In genomic region chr2:138827426-138828054, GRCh38 we compare ENCODE assay signal across 9 cellular contexts. TPM values are rescaled to one million over a fixed set of nuclear protein-coding genes. Genes with fewer than 3 reads are reported as not detected.
A peak's percentile ranks its signal among the peaks of the same experiment; 100 is the strongest.
DNase-seq lines count a peak whose midpoint lies in the region; ATAC-seq, FAIRE-seq and TF ChIP-seq lines count a peak whose summit lies in the region.
"Had no signal": no experiment of that assay in that cellular context is flagged by ENCODE, and none has a peak within 500 bp of the region (broad histone marks: within the 10 kb centered on the region; RNA-seq: fewer than 3 reads in every experiment).

No MANE protein-coding gene starts in this region.

- H3K9me3 ChIP-seq in SU-DHL-6 (ENCODE audit: insufficient read depth, low read length) (no peaks in the 10 kb centered on the region), fibroblast of lung (ENCODE audit: control insufficient read depth, insufficient read depth, low read depth, low read length) (no peaks in the 10 kb centered on the region), neural cell (ENCODE audit: low read length) (no peaks in the 10 kb centered on the region)

- H3K4me2 ChIP-seq in SU-DHL-6 (ENCODE audit: low read depth, low read length, poor library complexity, severe bottlenecking) = no peak overlapping the region
- H3K4me2 ChIP-seq in fibroblast of lung (ENCODE audit: extremely low read depth, insufficient read depth, low read length) = no peak overlapping the region
- H3K4me2 ChIP-seq in neural cell (ENCODE audit: low read length) = no peak overlapping the region

- ATAC-seq in HG02798 (IDR thresholded peaks at IDR 0.05; ENCODE audit: poor library complexity, unreplicated experiment) = peak; percentile 74

- DNase-seq in AML-193 (lab: John Stamatoyannopoulos, UW) (peak; percentile 60 to 82), GM12891 (ENCODE audit: insufficient read length, low spot score) (peak; percentile 5), NCI-H1417 (lab: John Stamatoyannopoulos, UW) (peak; percentile 28 to 83 (median 32)), fibroblast of lung (ENCODE audit: low read depth in 2 of 2) (peak; percentile 61 to 77), T-helper 9 cell (no peak)

- TF ChIP-seq CTCF in SU-DHL-6 (IDR thresholded peaks at IDR 0.05; ENCODE audit: insufficient read depth, low read length, poor library complexity, severe bottlenecking) = peak; percentile 67
- peak; percentile 54 to 74 for TF ChIP-seq CTCF in fibroblast of lung (conservative IDR thresholded peaks at IDR 0.05 in 1 of 2, IDR thresholded peaks at IDR 0.05 in 1 of 2; ENCODE audit: low read depth in 1 of 2, low read length in 2 of 2)
- TF ChIP-seq CTCF in neural cell (IDR thresholded peaks at IDR 0.05; ENCODE audit: poor library complexity, severe bottlenecking) = peak; percentile 79

- H2AFZ ChIP-seq in SU-DHL-6 (ENCODE audit: low read depth, low read length, severe bottlenecking) (no peak overlapping the region), fibroblast of lung (ENCODE audit: low read length) (no peak overlapping the region), neural cell (ENCODE audit: low read depth, low read length) (no peak overlapping the region)

- H3K4me1 ChIP-seq in fibroblast of lung (ENCODE audit: control insufficient read depth, extremely low read depth, insufficient read depth, low read length) = no peaks in the 10 kb centered on the region

- H3K27me3 ChIP-seq in SU-DHL-6 (ENCODE audit: low read length) = no peaks in the 10 kb centered on the region
- H3K27me3 ChIP-seq in fibroblast of lung (ENCODE audit: control insufficient read depth, insufficient read depth, low read length) = no peaks in the 10 kb centered on the region
- H3K27me3 ChIP-seq in neural cell (ENCODE audit: insufficient read depth, low read depth, low read length) = no peaks in the 10 kb centered on the region

- TF ChIP-seq POLR2A in GM12891 (IDR thresholded peaks at IDR 0.05; ENCODE audit: low read depth, low read length) = no peak

- H3K27ac ChIP-seq in SU-DHL-6 (ENCODE audit: low read depth, low read length) (no peak overlapping the region), fibroblast of lung (ENCODE audit: insufficient read depth, low read length) (no peak overlapping the region), neural cell (ENCODE audit: low read length) (no peak overlapping the region)

- TF ChIP-seq RAD21 in neural cell (conservative IDR thresholded peaks at IDR 0.05) = peak; percentile 81

- TF ChIP-seq EP300 in neural cell (conservative IDR thresholded peaks at IDR 0.05; ENCODE audit: poor library complexity, severe bottlenecking) = no peak

- H3K4me3 ChIP-seq in SU-DHL-6 (ENCODE audit: insufficient read depth, low read length, poor library complexity, severe bottlenecking) (no peak overlapping the region), fibroblast of lung (replicated peaks in 1 of 4; ENCODE audit: control extremely low read depth in 1 of 4, insufficient read depth in 1 of 4, low read depth in 3 of 4, low read length in 4 of 4) (no peak overlapping the region), neural cell (ENCODE audit: low read length) (no peak overlapping the region)

- H4K20me1 ChIP-seq in SU-DHL-6 (ENCODE audit: low read depth, low read length) = no peaks in the 10 kb centered on the region
- no peaks in the 10 kb centered on the region for H4K20me1 ChIP-seq in fibroblast of lung (ENCODE audit: control insufficient read depth, extremely low read depth, insufficient read depth, low read length)
- H4K20me1 ChIP-seq in neural cell (ENCODE audit: insufficient read depth) = no peaks in the 10 kb centered on the region

- H3F3A ChIP-seq in SU-DHL-6 (ENCODE audit: insufficient read depth) (no peaks in the 10 kb centered on the region), neural cell (ENCODE audit: insufficient read depth, low read length, poor library complexity, severe bottlenecking) (no peaks in the 10 kb centered on the region)

- no peak for FAIRE-seq in GM12891 (lab: Jason Lieb, UNC)

- H3K36me3 ChIP-seq in SU-DHL-6 (ENCODE audit: low read length) (no peaks in the 10 kb centered on the region), fibroblast of lung (ENCODE audit: control insufficient read depth, insufficient read depth, low read length) (no peaks in the 10 kb centered on the region), neural cell (ENCODE audit: insufficient read depth, low read length) (no peaks in the 10 kb centered on the region)

- H3K9ac ChIP-seq in SU-DHL-6 (ENCODE audit: low read length) (no peak overlapping the region), fibroblast of lung (ENCODE audit: insufficient read depth, low read length) (no peak overlapping the region), neural cell (ENCODE audit: low read length) (no peak overlapping the region)

- no peaks in the 10 kb centered on the region for H3K79me2 ChIP-seq in SU-DHL-6 (ENCODE audit: insufficient read depth, low read length)
- H3K79me2 ChIP-seq in fibroblast of lung (ENCODE audit: control insufficient read depth, insufficient read depth, low read length) = no peaks in the 10 kb centered on the region
- no peaks in the 10 kb centered on the region for H3K79me2 ChIP-seq in neural cell (replicated peaks; ENCODE audit: insufficient read depth, low read length)

- H3K9me2 ChIP-seq in SU-DHL-6 (replicated peaks; ENCODE audit: insufficient read depth, low read length) (no peaks in the 10 kb centered on the region), neural cell (ENCODE audit: insufficient read depth, low read length) (no peaks in the 10 kb centered on the region)

TF ChIP-seq in GM12891, 5 proteins besides CTCF, POLR2A, EP300 and RAD21:
- TF ChIP-seq POLR2AphosphoS5 (IDR thresholded peaks at IDR 0.05; ENCODE audit: low read depth, low read length) = no peak
- TF ChIP-seq SPI1 (IDR thresholded peaks at IDR 0.05; ENCODE audit: low read depth, low read length) = no peak
- no peak for TF ChIP-seq TAF1 (IDR thresholded peaks at IDR 0.05; ENCODE audit: low read depth, low read length)
- no peak for TF ChIP-seq PAX5 (IDR thresholded peaks at IDR 0.05; ENCODE audit: insufficient read depth, low read length, severe bottlenecking)
- no peak for TF ChIP-seq POU2F2 (IDR thresholded peaks at IDR 0.05; ENCODE audit: low read depth, low read length)
TF ChIP-seq in GM12891: peak in this region for 0.

TF ChIP-seq in neural cell, 6 proteins besides CTCF, POLR2A, EP300 and RAD21:
- TF ChIP-seq SMC3 (conservative IDR thresholded peaks at IDR 0.05; ENCODE audit: poor library complexity) (peak; percentile 81), POLR2AphosphoS5 (IDR thresholded peaks at IDR 0.05) (no peak)

RNA-seq across cellular contexts. Expression of gene NXPH2, which starts 47.4 kb away (rescaled TPM):
- polyA plus RNA-seq in GM12891 (2012; ENCODE audit: low read depth, missing spikeins) = not detected
- not detected in 2 replicates for total RNA-seq in fibroblast of lung
- polyA plus RNA-seq in fibroblast of lung (not detected in 2 replicates), neural cell (not detected in 2 replicates)
- polyA plus RNA-seq in fibroblast of lung (2012) = not detected in 2 replicates
- polyA minus RNA-seq in fibroblast of lung (ENCODE audit: low replicate concordance) (not detected in 2 replicates), neural cell (not detected in 2 replicates)
- polyA plus RNA-seq: IgD-negative memory B cell had no signal
